ENCODE assay signal across 15 cellular contexts in genomic region chr13:111490611-111491010, GRCh38.
DNase-seq lines count a peak whose midpoint lies in the region; ATAC-seq and TF ChIP-seq lines count a peak whose summit lies in the region.
"Had no signal": no experiment of that assay in that cellular context is flagged by ENCODE, and none has a peak within 500 bp of the region (broad histone marks: within the 10 kb centered on the region; RNA-seq: fewer than 3 reads in every experiment).

No MANE protein-coding gene starts in this region.

- peaks cover 2% of the 10 kb centered on the region for H3K9me3 Mint-ChIP-seq in activated CD8-positive, alpha-beta memory T cell treated with anti-CD3 and anti-CD28 coated beads, Interleukin-2, amount 10 ng/mL, durations not matched to agents 7 days and 5 days (ENCODE audit: low read depth)
- peaks cover 15% of the 10 kb centered on the region for H3K9me3 Mint-ChIP-seq in chondrocyte (ENCODE audit: low read depth)

- no peaks in the 10 kb centered on the region for H3K4me1 Mint-ChIP-seq in activated CD8-positive, alpha-beta memory T cell treated with anti-CD3 and anti-CD28 coated beads, Interleukin-2, amount 10 ng/mL, durations not matched to agents 7 days and 5 days
- no peaks in the 10 kb centered on the region for H3K4me1 Mint-ChIP-seq in chondrocyte (ENCODE audit: low read depth)
- H3K4me1 Mint-ChIP-seq: CD14-positive monocyte had no signal

- no peak overlapping the region for H3K27ac Mint-ChIP-seq in activated CD8-positive, alpha-beta memory T cell treated with anti-CD3 and anti-CD28 coated beads, Interleukin-2, amount 10 ng/mL, durations not matched to agents 7 days and 5 days
- H3K27ac Mint-ChIP-seq in chondrocyte (ENCODE audit: unreplicated experiment) = no peak overlapping the region
- H3K27ac Mint-ChIP-seq: CD14-positive monocyte; CD8-positive, alpha-beta T cell had no signal

- no peak for ATAC-seq in activated CD8-positive, alpha-beta memory T cell treated with anti-CD3 and anti-CD28 coated beads, Interleukin-2, amount 10 ng/mL, durations not matched to agents 7 days and 5 days
- ATAC-seq in HG03175 (IDR thresholded peaks at IDR 0.05; ENCODE audit: unreplicated experiment) (no peak), GM21717 (IDR thresholded peaks at IDR 0.05; ENCODE audit: unreplicated experiment) (no peak)
- ATAC-seq: CD8-positive, alpha-beta T cell; HCT116 had no signal

- H3K27me3 Mint-ChIP-seq in activated CD8-positive, alpha-beta memory T cell treated with anti-CD3 and anti-CD28 coated beads, Interleukin-2, amount 10 ng/mL, durations not matched to agents 7 days and 5 days = no peaks in the 10 kb centered on the region
- H3K27me3 Mint-ChIP-seq in chondrocyte (ENCODE audit: low read depth) = peaks cover 6% of the 10 kb centered on the region

- DNase-seq in activated CD8-positive, alpha-beta memory T cell treated with anti-CD3 and anti-CD28 coated beads, Interleukin-2, amount 50 U/mL, for 4 hours = peak; percentile 4
- DNase-seq in activated CD8-positive, alpha-beta memory T cell treated with anti-CD3 and anti-CD28 coated beads, Interleukin-2, amount 10 ng/mL, durations not matched to agents 7 days and 5 days = no peak
- peak; percentile 46 for DNase-seq in chondrocyte (ENCODE audit: low spot score)
- DNase-seq in posterior vena cava (ENCODE audit: low spot score) = peak; percentile 17
- DNase-seq in ureter (ENCODE audit: low spot score) = peak; percentile 29
- DNase-seq: CD8-positive, alpha-beta T cell; COR-L47; DMS153; DMS79 treated with DMSO at 0.1 percent for 48 hours; EL; GDM1 had no signal

- no peak overlapping the region for H3K4me3 Mint-ChIP-seq in activated CD8-positive, alpha-beta memory T cell treated with anti-CD3 and anti-CD28 coated beads, Interleukin-2, amount 10 ng/mL, durations not matched to agents 7 days and 5 days
- no peak overlapping the region for H3K4me3 Mint-ChIP-seq in chondrocyte (ENCODE audit: unreplicated experiment)
- H3K4me3 Mint-ChIP-seq: CD14-positive monocyte; CD8-positive, alpha-beta T cell had no signal

- intact Hi-C loops in posterior vena cava (cut with DNase I) = no loop called here

- no peaks in the 10 kb centered on the region for H3K36me3 Mint-ChIP-seq in activated CD8-positive, alpha-beta memory T cell treated with anti-CD3 and anti-CD28 coated beads, Interleukin-2, amount 10 ng/mL, durations not matched to agents 7 days and 5 days
- H3K36me3 Mint-ChIP-seq in chondrocyte (ENCODE audit: low read depth) = no peaks in the 10 kb centered on the region
- H3K36me3 Mint-ChIP-seq: CD14-positive monocyte; CD8-positive, alpha-beta T cell had no signal

- CTCF ChIA-PET in activated CD8-positive, alpha-beta memory T cell treated with anti-CD3 and anti-CD28 coated beads, Interleukin-2, amount 10 ng/mL, durations not matched to agents 7 days and 5 days (lab: Charles Lee) = no interaction called here

- TF ChIP-seq CTCF in chondrocyte (IDR thresholded peaks at IDR 0.05) = no peak
